15 cellular contexts compared by ENCODE assay signal in genomic region chr18:75364512-75364911, GRCh38.
DNase-seq lines count a peak whose midpoint lies in the region; ATAC-seq and TF ChIP-seq lines count a peak whose summit lies in the region.
"Had no signal": no experiment of that assay in that cellular context is flagged by ENCODE, and none has a peak within 500 bp of the region (broad histone marks: within the 10 kb centered on the region; RNA-seq: fewer than 3 reads in every experiment).

No MANE protein-coding gene starts in this region.

- no peak for TF ChIP-seq CTCF in HEK293 (tag by site-specific recombination; IDR thresholded peaks at IDR 0.05)
- no peak for TF ChIP-seq CTCF in BE2C (IDR thresholded peaks at IDR 0.05; ENCODE audit: low read depth, low read length)

- intact Hi-C loops in sciatic nerve (cut with DNase I), result no loop called here

- no peaks in the 10 kb centered on the region for H3K27me3 ChIP-seq in BE2C

- no peak overlapping the region for H3K27ac ChIP-seq in HEK293 (ENCODE audit: extremely low read depth, low read depth, low read length)

- DNase-seq in activated effector memory CD4-positive, alpha-beta T cell treated with anti-CD3 and anti-CD28 coated beads, Interleukin-2, amount 50 U/mL, for 16 hours, result peak; percentile 31
- no peak for DNase-seq in activated effector memory CD4-positive, alpha-beta T cell treated with Interleukin-2 at 50 U/mL for 16 hours
- DNase-seq in NCI-H69 (lab: John Stamatoyannopoulos, UW) (peak; percentile 24), sciatic nerve (ENCODE audit: low spot score) (no peak), BE2C (no peak)
- DNase-seq: activated B cell treated with CpG ODN at 0.5 μM for 24 hours; amniotic stem cell; CD8-positive, alpha-beta memory T cell; KBM-7; NCI-H1417 treated with DMSO at 0.1 percent for 48 hours; retina had no signal

- no peaks in the 10 kb centered on the region for H3K9me3 ChIP-seq in HEK293 (ENCODE audit: control insufficient read depth, insufficient read depth, low read depth, low read length)
- H3K9me3 ChIP-seq in BE2C, result no peaks in the 10 kb centered on the region

- H3K4me1 ChIP-seq in HEK293 (ENCODE audit: control insufficient read depth, insufficient read depth, low read length) (no peaks in the 10 kb centered on the region), BE2C (no peaks in the 10 kb centered on the region)

- CTCF ChIA-PET in HEK293 (lab: Yijun Ruan, JAX), result no interaction called here

- POLR2A ChIA-PET in HEK293 (lab: Yijun Ruan, JAX), result no interaction called here

- peak; percentile 18 for ATAC-seq in sciatic nerve
- ATAC-seq in GM19397 (IDR thresholded peaks at IDR 0.05; ENCODE audit: unreplicated experiment), result no peak
- no peak for ATAC-seq in HG02840 (IDR thresholded peaks at IDR 0.05; ENCODE audit: low FRiP score, unreplicated experiment)
- ATAC-seq: esophagus mucosa had no signal

- H3K4me3 ChIP-seq in HEK293 (ENCODE audit: low read depth, low read length) (no peak overlapping the region), BE2C (ENCODE audit: low read depth, low read length) (no peak overlapping the region)

- H3K36me3 ChIP-seq in HEK293 (ENCODE audit: control insufficient read depth in 2 of 2, insufficient read depth in 1 of 2, low read length in 2 of 2), result no peaks in the 10 kb centered on the region
- no peaks in the 10 kb centered on the region for H3K36me3 ChIP-seq in BE2C

TF ChIP-seq in HEK293, 187 proteins besides CTCF, POLR2A, EP300 and RAD21:
- TF ChIP-seq ZNF416 (tag by site-specific recombination; IDR thresholded peaks at IDR 0.05) (no peak), ATF2 (tag by site-specific recombination; IDR thresholded peaks at IDR 0.05; ENCODE audit: low read depth) (0 out of 2 replicates have a peak, but pooled peaks have one; percentile 15), GLIS1 (tag by site-specific recombination; IDR thresholded peaks at IDR 0.05) (no peak)

Comparison
In these comparisons a context has a peak if more than half of its experiments do, and no peak if none do; other contexts are left out.
1. DNase-seq: peak in activated effector memory CD4-positive, alpha-beta T cell treated with anti-CD3 and anti-CD28 coated beads, Interleukin-2, amount 50 U/mL, for 16 hours (single experiment) and NCI-H69 (single experiment); none in activated effector memory CD4-positive, alpha-beta T cell treated with Interleukin-2 at 50 U/mL for 16 hours (single experiment), sciatic nerve (single experiment) and BE2C (single experiment).